In genomic region chr5:32261198-32261597, GRCh38 we compare ENCODE assay signal across 12 cellular contexts. TPM values are rescaled to one million over a fixed set of nuclear protein-coding genes. Genes with fewer than 3 reads are reported as not detected.
A peak's percentile ranks its signal among the peaks of the same experiment; 100 is the strongest.
DNase-seq lines count a peak whose midpoint lies in the region; ATAC-seq and TF ChIP-seq lines count a peak whose summit lies in the region.
"Had no signal": no experiment of that assay in that cellular context is flagged by ENCODE, and none has a peak within 500 bp of the region (broad histone marks: within the 10 kb centered on the region; RNA-seq: fewer than 3 reads in every experiment).

No MANE protein-coding gene starts in this region.

- no peaks in the 10 kb centered on the region for H3K4me1 ChIP-seq in CD4-positive, CD25-positive, alpha-beta regulatory T cell (ENCODE audit: control insufficient read depth, insufficient read depth, low read length, poor library complexity, severe bottlenecking)
- H3K4me1 ChIP-seq in upper lobe of left lung: no peaks in the 10 kb centered on the region

- peaks cover 0 to 5% (median 2%) of the 10 kb centered on the region in 4 donors for H3K4me1 Mint-ChIP-seq in CD4-positive, CD25-positive, alpha-beta regulatory T cell
- H3K4me1 Mint-ChIP-seq in central memory CD8-positive, alpha-beta T cell: peaks cover 11% of the 10 kb centered on the region
- peaks cover 5% of the 10 kb centered on the region for H3K4me1 Mint-ChIP-seq in T-helper 17 cell

- TF ChIP-seq CTCF in upper lobe of left lung (IDR thresholded peaks at IDR 0.05): no peak

- peaks cover 0 to 3% (median 0%) of the 10 kb centered on the region in 7 donors for H3K9me3 Mint-ChIP-seq in CD4-positive, CD25-positive, alpha-beta regulatory T cell
- no peaks in the 10 kb centered on the region for H3K9me3 Mint-ChIP-seq in central memory CD8-positive, alpha-beta T cell

- H3K36me3 Mint-ChIP-seq in CD4-positive, CD25-positive, alpha-beta regulatory T cell: peaks cover 68% of the 10 kb centered on the region
- peaks cover 75% of the 10 kb centered on the region for H3K36me3 Mint-ChIP-seq in central memory CD8-positive, alpha-beta T cell (ENCODE audit: insufficient read depth)
- H3K36me3 Mint-ChIP-seq in T-helper 17 cell (ENCODE audit: low read depth): peaks cover 16% of the 10 kb centered on the region

- no peaks in the 10 kb centered on the region for H3K9me3 ChIP-seq in CD4-positive, CD25-positive, alpha-beta regulatory T cell (ENCODE audit: control insufficient read depth in 2 of 2, low read length in 2 of 2)
- no peaks in the 10 kb centered on the region for H3K9me3 ChIP-seq in T-helper 17 cell (ENCODE audit: control insufficient read depth, low read length, poor library complexity, severe bottlenecking)
- H3K9me3 ChIP-seq in upper lobe of left lung: no peaks in the 10 kb centered on the region
- H3K9me3 ChIP-seq: suprapubic skin had no signal

- H3K27me3 ChIP-seq in CD4-positive, CD25-positive, alpha-beta regulatory T cell (ENCODE audit: control insufficient read depth, insufficient read depth, low read length): no peaks in the 10 kb centered on the region
- H3K27me3 ChIP-seq in upper lobe of left lung: no peaks in the 10 kb centered on the region
- H3K27me3 ChIP-seq: cardiac muscle cell, suprapubic skin had no signal

- H3K27ac Mint-ChIP-seq in CD4-positive, CD25-positive, alpha-beta regulatory T cell: peak overlapping the region in 2 of 3 donors; percentile 71 to 87
- peak overlapping the region; percentile 5 for H3K27ac Mint-ChIP-seq in central memory CD8-positive, alpha-beta T cell (ENCODE audit: low read depth)
- no peak overlapping the region for H3K27ac Mint-ChIP-seq in T-helper 17 cell

- TF ChIP-seq POLR2A in upper lobe of left lung (IDR thresholded peaks at IDR 0.05): no peak

- no peak overlapping the region for H3K4me3 Mint-ChIP-seq in CD4-positive, CD25-positive, alpha-beta regulatory T cell
- no peak overlapping the region for H3K4me3 Mint-ChIP-seq in central memory CD8-positive, alpha-beta T cell
- H3K4me3 Mint-ChIP-seq in T-helper 17 cell: no peak overlapping the region

- no peak overlapping the region for H3K4me3 ChIP-seq in CD4-positive, CD25-positive, alpha-beta regulatory T cell (ENCODE audit: low read depth, low read length)
- no peak overlapping the region for H3K4me3 ChIP-seq in upper lobe of left lung
- H3K4me3 ChIP-seq: cardiac muscle cell, suprapubic skin had no signal

- no peak overlapping the region for H3K27ac ChIP-seq in CD4-positive, CD25-positive, alpha-beta regulatory T cell (ENCODE audit: insufficient read depth, low read length, poor library complexity, severe bottlenecking)
- H3K27ac ChIP-seq in upper lobe of left lung: peak overlapping the region in 1 of 4 donors; percentile 10
- H3K27ac ChIP-seq: cardiac muscle cell, suprapubic skin had no signal

- WGBS in upper lobe of left lung, 2 donors: 64 to 66% methylated on average over 2 of the region's 2 CpGs

- H3K36me3 ChIP-seq in CD4-positive, CD25-positive, alpha-beta regulatory T cell (ENCODE audit: control insufficient read depth, insufficient read depth, low read length): peaks cover 75% of the 10 kb centered on the region
- H3K36me3 ChIP-seq in upper lobe of left lung: peaks cover 13 to 85% (median 31%) of the 10 kb centered on the region in 4 donors

- no peaks in the 10 kb centered on the region for H3K27me3 Mint-ChIP-seq in CD4-positive, CD25-positive, alpha-beta regulatory T cell
- H3K27me3 Mint-ChIP-seq in central memory CD8-positive, alpha-beta T cell: no peaks in the 10 kb centered on the region
- no peaks in the 10 kb centered on the region for H3K27me3 Mint-ChIP-seq in T-helper 17 cell

- peak in 1 of 3 donors; percentile 24 for DNase-seq in CD4-positive, CD25-positive, alpha-beta regulatory T cell
- DNase-seq in central memory CD8-positive, alpha-beta T cell (ENCODE audit: low spot score in 2 of 2): no peak
- DNase-seq in DMS53 (lab: John Stamatoyannopoulos, UW) (no peak), T-helper 17 cell (no peak), upper lobe of left lung (no peak)
- DNase-seq: GDM1 had no signal

- no peak for ATAC-seq in CD4-positive, CD25-positive, alpha-beta regulatory T cell (ENCODE audit: low read depth in 2 of 2)
- ATAC-seq in GM19395 (IDR thresholded peaks at IDR 0.05; ENCODE audit: unreplicated experiment) (peak; percentile 88), HG03280 (IDR thresholded peaks at IDR 0.05; ENCODE audit: unreplicated experiment) (peak; percentile 85), GM18517 (IDR thresholded peaks at IDR 0.05; ENCODE audit: unreplicated experiment) (no peak), T-helper 17 cell (no peak), upper lobe of left lung (ENCODE audit: low FRiP score in 2 of 2) (no peak)
- ATAC-seq in central memory CD8-positive, alpha-beta T cell (replicated peaks; ENCODE audit: extremely low read depth, poor library complexity, severe bottlenecking): no peak
- ATAC-seq: Panc1 had no signal

- TF ChIP-seq EP300 in upper lobe of left lung (IDR thresholded peaks at IDR 0.05): no peak

RNA-seq across cellular contexts. Expression of gene MTMR12, which starts 51.5 kb away (rescaled TPM):
- total RNA-seq in CD4-positive, CD25-positive, alpha-beta regulatory T cell: 27.7 TPM
- 10 to 100 TPM; 12.9 to 21.3 (median 17.6) TPM for polyA plus RNA-seq in CD4-positive, CD25-positive, alpha-beta regulatory T cell
- total RNA-seq in T-helper 17 cell (10 to 100 TPM; 20.6 to 29.4 TPM), upper lobe of left lung (10 to 100 TPM; 27.2 to 50.8 (median 35.5) TPM)

Comparison
In these comparisons a context has a peak if more than half of its experiments do, and no peak if none do; other contexts are left out.
1. ATAC-seq: peak in GM19395 (single experiment) and HG03280 (single experiment); none in CD4-positive, CD25-positive, alpha-beta regulatory T cell (0 of 2), central memory CD8-positive, alpha-beta T cell (single experiment), GM18517 (single experiment), T-helper 17 cell (single experiment) and upper lobe of left lung (0 of 2).